Comparison of ENCODE assay signal across 1 cellular context in the genomic region with DNA sequence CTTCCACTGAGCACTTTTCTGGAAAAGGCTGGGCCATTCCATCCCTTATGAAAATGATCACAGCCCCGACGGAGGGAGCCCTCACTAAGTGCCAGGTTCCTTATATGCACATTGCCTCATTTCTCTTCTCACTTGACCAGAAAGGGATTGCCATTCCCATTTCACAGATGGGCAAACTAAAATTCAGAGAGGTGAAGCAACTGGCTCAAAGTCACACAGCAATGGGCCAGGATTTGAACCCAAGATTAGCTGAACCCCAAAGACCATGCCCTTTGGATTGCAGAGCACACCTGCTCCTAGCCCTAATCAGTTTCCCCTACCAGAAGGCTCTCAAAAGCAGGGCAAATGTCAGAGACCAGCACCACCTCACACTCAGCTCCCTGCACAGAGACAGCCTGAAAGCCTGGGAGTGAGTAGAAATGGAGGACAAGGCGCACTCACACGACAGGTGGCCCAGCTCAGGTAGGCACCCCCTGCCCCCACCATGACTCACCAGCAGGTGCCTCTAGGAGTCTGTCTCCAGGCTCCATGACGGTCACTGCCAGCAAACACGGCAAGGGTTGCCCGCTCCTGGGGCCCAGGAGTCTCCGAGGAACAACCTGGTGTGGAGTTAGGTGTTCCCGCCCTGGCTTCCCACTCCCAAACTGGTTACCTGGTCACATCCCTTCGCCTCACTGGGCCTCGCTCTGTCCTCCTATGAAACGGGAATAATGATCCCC.
TF ChIP-seq lines count a peak whose summit lies in the region.

No MANE protein-coding gene starts in this region.

TF ChIP-seq in HEK293T, 16 proteins besides CTCF, POLR2A, EP300 and RAD21 (continued from another document):
- TF ChIP-seq, protein P1, sequence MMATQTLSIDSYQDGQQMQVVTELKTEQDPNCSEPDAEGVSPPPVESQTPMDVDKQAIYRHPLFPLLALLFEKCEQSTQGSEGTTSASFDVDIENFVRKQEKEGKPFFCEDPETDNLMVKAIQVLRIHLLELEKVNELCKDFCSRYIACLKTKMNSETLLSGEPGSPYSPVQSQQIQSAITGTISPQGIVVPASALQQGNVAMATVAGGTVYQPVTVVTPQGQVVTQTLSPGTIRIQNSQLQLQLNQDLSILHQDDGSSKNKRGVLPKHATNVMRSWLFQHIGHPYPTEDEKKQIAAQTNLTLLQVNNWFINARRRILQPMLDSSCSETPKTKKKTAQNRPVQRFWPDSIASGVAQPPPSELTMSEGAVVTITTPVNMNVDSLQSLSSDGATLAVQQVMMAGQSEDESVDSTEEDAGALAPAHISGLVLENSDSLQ (IDR thresholded peaks at IDR 0.05): no peak
- TF ChIP-seq BHLHE40 (IDR thresholded peaks at IDR 0.05; ENCODE audit: borderline replicate concordance): no peak
- no peak for TF ChIP-seq HDGF (IDR thresholded peaks at IDR 0.05; ENCODE audit: borderline replicate concordance)
- TF ChIP-seq NFRKB (IDR thresholded peaks at IDR 0.05): no peak
- no peak for TF ChIP-seq FOXA1 (IDR thresholded peaks at IDR 0.05)
TF ChIP-seq in HEK293T: peak in this region for 0.
